ENCODE assay signal across 8 cellular contexts in the genomic region with DNA sequence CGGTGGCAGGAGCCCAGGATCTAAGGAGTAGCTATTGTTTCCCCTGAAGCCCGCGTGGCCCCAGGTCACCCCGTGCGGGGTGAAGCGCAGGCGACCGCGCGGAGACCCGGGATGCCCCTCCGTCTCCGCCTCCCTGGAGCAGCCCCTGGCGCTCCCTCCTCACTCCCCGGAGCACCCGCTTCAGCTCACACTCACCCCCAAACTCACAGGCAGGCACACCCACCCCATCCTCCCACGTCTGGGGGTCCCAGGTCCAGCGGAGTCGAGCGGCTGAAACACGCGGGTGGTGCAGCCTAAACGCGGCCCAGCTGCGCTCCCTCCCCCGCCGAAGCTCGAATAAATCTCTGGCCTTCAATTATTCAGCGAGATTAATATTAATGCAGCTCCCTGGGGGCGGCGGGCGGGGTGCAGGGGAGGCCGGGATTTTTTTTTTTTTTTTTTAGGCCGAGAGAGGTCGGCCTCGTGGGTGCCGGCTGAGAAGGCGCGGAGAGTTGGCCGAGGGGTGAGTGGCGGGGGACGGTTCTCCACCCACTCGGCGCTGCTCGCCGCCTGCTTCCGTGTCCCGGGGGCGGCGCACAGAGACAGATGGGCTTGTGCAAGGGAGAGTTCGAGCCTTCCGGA. TPM values are rescaled to one million over a fixed set of nuclear protein-coding genes. Genes with fewer than 3 reads are reported as not detected.
DNase-seq lines count a peak whose midpoint lies in the region; ATAC-seq and TF ChIP-seq lines count a peak whose summit lies in the region.

No MANE protein-coding gene starts in this region.

- no peak for TF ChIP-seq CTCF in fibroblast of pulmonary artery (IDR thresholded peaks at IDR 0.05; ENCODE audit: low read length, missing control alignments)

- no peak overlapping the region for H3K27ac ChIP-seq in rectal smooth muscle tissue (ENCODE audit: low read depth, low read length)

- no peaks in the 10 kb centered on the region for H3K4me1 ChIP-seq in rectal smooth muscle tissue (ENCODE audit: control insufficient read depth, insufficient read depth, low read length)

- no peaks in the 10 kb centered on the region for H3K36me3 ChIP-seq in rectal smooth muscle tissue (ENCODE audit: control insufficient read depth, insufficient read depth, low read length)

- peak; percentile 31 for DNase-seq in ELF-1 (ENCODE audit: low read depth, low spot score)
- peak; percentile 58 for DNase-seq in SK-N-DZ (ENCODE audit: low spot score)
- DNase-seq in fibroblast of pulmonary artery (ENCODE audit: low read depth) = no peak
- no peak for DNase-seq in NCI-H1930 (lab: John Stamatoyannopoulos, UW)

- peaks cover 22% of the 10 kb centered on the region for H3K27me3 ChIP-seq in rectal smooth muscle tissue (ENCODE audit: control insufficient read depth, insufficient read depth, low read length)

- no peak for ATAC-seq in GM19035 (IDR thresholded peaks at IDR 0.05; ENCODE audit: unreplicated experiment)
- ATAC-seq in HG02973 (IDR thresholded peaks at IDR 0.05; ENCODE audit: unreplicated experiment) = no peak
- ATAC-seq in HG03045 (IDR thresholded peaks at IDR 0.05; ENCODE audit: unreplicated experiment) = no peak

- no peak overlapping the region for H3K9ac ChIP-seq in rectal smooth muscle tissue (ENCODE audit: low read length)

- H3K4me3 ChIP-seq in fibroblast of pulmonary artery (replicated peaks; ENCODE audit: low read depth, low read length) = peak overlapping the region; percentile 37
- peak overlapping the region; percentile 60 for H3K4me3 ChIP-seq in rectal smooth muscle tissue (ENCODE audit: low read length)

RNA-seq across cellular contexts. Expression of a gene that starts 0.5 kb away (rescaled TPM):
- polyA plus RNA-seq in SK-N-DZ (2014; cell fraction: cytosol; rRNA removed) = 20.8 and 23.9 TPM in 2 replicates
- polyA plus RNA-seq in SK-N-DZ (2014; cell fraction: nucleus; rRNA removed) = 24.1 and 26.7 TPM in 2 replicates

Comparison
In these comparisons a context has a peak if more than half of its experiments do, and no peak if none do; other contexts are left out.
1. DNase-seq: peak in ELF-1 (single experiment) and SK-N-DZ (single experiment); none in fibroblast of pulmonary artery (single experiment) and NCI-H1930 (0 of 2).